ENCODE assay signal across 17 cellular contexts in genomic region chr10:112839928-112840654, GRCh38.
DNase-seq lines count a peak whose midpoint lies in the region; ATAC-seq and TF ChIP-seq lines count a peak whose summit lies in the region.
"Had no signal": no experiment of that assay in that cellular context is flagged by ENCODE, and none has a peak within 500 bp of the region (broad histone marks: within the 10 kb centered on the region; RNA-seq: fewer than 3 reads in every experiment).

No MANE protein-coding gene starts in this region.

- H3K27me3 Mint-ChIP-seq in endothelial cell (ENCODE audit: unreplicated experiment) (peaks cover 10% of the 10 kb centered on the region), osteocyte (ENCODE audit: unreplicated experiment) (no peaks in the 10 kb centered on the region), MCF 10A (ENCODE audit: insufficient read depth, unreplicated experiment) (no peaks in the 10 kb centered on the region)
- H3K27me3 Mint-ChIP-seq: CD4-positive, alpha-beta memory T cell had no signal

- H3K36me3 Mint-ChIP-seq in endothelial cell (ENCODE audit: low read depth, unreplicated experiment) (no peaks in the 10 kb centered on the region), osteocyte (ENCODE audit: unreplicated experiment) (no peaks in the 10 kb centered on the region), MCF 10A (ENCODE audit: insufficient read depth, unreplicated experiment) (no peaks in the 10 kb centered on the region)

- no peaks in the 10 kb centered on the region for H3K27me3 ChIP-seq in right lobe of liver
- no peaks in the 10 kb centered on the region for H3K27me3 ChIP-seq in right atrium auricular region

- 52% methylated on average over 4 of the region's 5 CpGs for WGBS in right lobe of liver (ENCODE audit: insufficient coverage, low coverage, low lambda C conversion rate, missing lambda C conversion rate)

- H3K4me1 Mint-ChIP-seq in endothelial cell (ENCODE audit: unreplicated experiment) (peaks cover 6% of the 10 kb centered on the region), osteocyte (ENCODE audit: unreplicated experiment) (peaks cover 8% of the 10 kb centered on the region), MCF 10A (ENCODE audit: insufficient read depth, unreplicated experiment) (no peaks in the 10 kb centered on the region)
- H3K4me1 Mint-ChIP-seq: CD4-positive, alpha-beta memory T cell had no signal

- no TSS peak for BruUV-seq in MCF 10A (replicated peaks; lab: Mats Ljungman, UMichigan)

- H3K27ac ChIP-seq in right lobe of liver (peak overlapping the region; percentile 76 to 96 (median 96)), right atrium auricular region (no peak overlapping the region)
- H3K27ac ChIP-seq: 22Rv1, A549 had no signal

- H3K36me3 ChIP-seq in right lobe of liver = no peaks in the 10 kb centered on the region
- H3K36me3 ChIP-seq in right atrium auricular region = no peaks in the 10 kb centered on the region

- intact Hi-C loops in right lobe of liver (cut with DNase I) = loop anchor here in 1 of 2 donors (10.0 kb wide), 1 partner anchor 65 kb away; no protein-coding TSS in a partner anchor
- intact Hi-C loops in MCF 10A (cut with micrococcal nuclease) = no loop called here

- DNase-seq in activated effector memory CD4-positive, alpha-beta T cell treated with anti-CD3 and anti-CD28 coated beads, Interleukin-2, amount 50 U/mL, for 16 hours = peak; percentile 46
- DNase-seq in activated effector memory CD4-positive, alpha-beta T cell treated with Interleukin-2 at 50 U/mL for 16 hours = no peak
- DNase-seq in endothelial cell (ENCODE audit: low spot score) = no peak
- peak; percentile 59 to 90 (median 84) for DNase-seq in right lobe of liver
- no peak for DNase-seq in osteocyte (ENCODE audit: extremely low spot score, unreplicated experiment)
- no peak for DNase-seq in MCF 10A (ENCODE audit: unreplicated experiment)
- no peak for DNase-seq in right atrium auricular region (ENCODE audit: low spot score)
- DNase-seq: AML-193; CD4-positive, alpha-beta memory T cell; DMS153; DMS79; GDM1; GOT3; IMR-90 had no signal

- POLR2A ChIA-PET in MCF 10A (lab: Yijun Ruan, JAX) = no interaction called here

- TF ChIP-seq CTCF in endothelial cell (IDR thresholded peaks at IDR 0.05; ENCODE audit: unreplicated experiment) (no peak), right lobe of liver (IDR thresholded peaks at IDR 0.05) (no peak), osteocyte (IDR thresholded peaks at IDR 0.05) (no peak), MCF 10A (IDR thresholded peaks at IDR 0.05; ENCODE audit: unreplicated experiment) (no peak), right atrium auricular region (IDR thresholded peaks at IDR 0.05) (no peak)

- H3K9me3 Mint-ChIP-seq in endothelial cell (ENCODE audit: unreplicated experiment) (no peaks in the 10 kb centered on the region), osteocyte (ENCODE audit: unreplicated experiment) (no peaks in the 10 kb centered on the region), MCF 10A (ENCODE audit: unreplicated experiment) (no peaks in the 10 kb centered on the region)

- H3K27ac Mint-ChIP-seq in endothelial cell (ENCODE audit: unreplicated experiment) (peak overlapping the region; percentile 18), osteocyte (ENCODE audit: unreplicated experiment) (no peak overlapping the region), MCF 10A (ENCODE audit: low read depth, unreplicated experiment) (no peak overlapping the region)
- H3K27ac Mint-ChIP-seq: CD14-positive monocyte; CD4-positive, alpha-beta memory T cell had no signal

- no peak overlapping the region for H3K4me3 ChIP-seq in right lobe of liver
- H3K4me3 ChIP-seq in right atrium auricular region = no peak overlapping the region
- H3K4me3 ChIP-seq: A549 had no signal

- H3K4me1 ChIP-seq in right lobe of liver (peaks cover 0 to 49% (median 24%) of the 10 kb centered on the region in 4 donors), right atrium auricular region (peaks cover 0 to 8% of the 10 kb centered on the region in 2 donors)

- peak; percentile 63 for TF ChIP-seq POLR2A in right lobe of liver (IDR thresholded peaks at IDR 0.05)

- H3K4me3 Mint-ChIP-seq in endothelial cell (ENCODE audit: unreplicated experiment) (no peak overlapping the region), osteocyte (ENCODE audit: unreplicated experiment) (no peak overlapping the region), MCF 10A (ENCODE audit: unreplicated experiment) (no peak overlapping the region)
- H3K4me3 Mint-ChIP-seq: CD14-positive monocyte; CD4-positive, alpha-beta memory T cell had no signal

- H3K9me3 ChIP-seq in right lobe of liver = no peaks in the 10 kb centered on the region
- H3K9me3 ChIP-seq in right atrium auricular region = peaks cover 0 to 5% of the 10 kb centered on the region in 2 donors
- H3K9me3 ChIP-seq: A549 had no signal

- peak; percentile 56 to 76 (median 67) for ATAC-seq in right lobe of liver
- ATAC-seq: A549 had no signal

- CTCF ChIA-PET in MCF 10A (lab: Yijun Ruan, JAX) = interaction anchor here (0.6 kb wide), 2 partner anchors 13 to 121 kb away, joined by 3 read pairs; no protein-coding TSS in a partner anchor

Comparison
In these comparisons a context has a peak if more than half of its experiments do, and no peak if none do; other contexts are left out.
1. DNase-seq: peak in activated effector memory CD4-positive, alpha-beta T cell treated with anti-CD3 and anti-CD28 coated beads, Interleukin-2, amount 50 U/mL, for 16 hours (single experiment) and right lobe of liver (3 of 3); none in activated effector memory CD4-positive, alpha-beta T cell treated with Interleukin-2 at 50 U/mL for 16 hours (single experiment), endothelial cell (single experiment), osteocyte (single experiment), MCF 10A (single experiment) and right atrium auricular region (single experiment).
2. H3K27ac ChIP-seq: peak in right lobe of liver (3 of 3); none in right atrium auricular region (0 of 2).